Comparison of ENCODE assay signal across 25 cellular contexts in the genomic region with DNA sequence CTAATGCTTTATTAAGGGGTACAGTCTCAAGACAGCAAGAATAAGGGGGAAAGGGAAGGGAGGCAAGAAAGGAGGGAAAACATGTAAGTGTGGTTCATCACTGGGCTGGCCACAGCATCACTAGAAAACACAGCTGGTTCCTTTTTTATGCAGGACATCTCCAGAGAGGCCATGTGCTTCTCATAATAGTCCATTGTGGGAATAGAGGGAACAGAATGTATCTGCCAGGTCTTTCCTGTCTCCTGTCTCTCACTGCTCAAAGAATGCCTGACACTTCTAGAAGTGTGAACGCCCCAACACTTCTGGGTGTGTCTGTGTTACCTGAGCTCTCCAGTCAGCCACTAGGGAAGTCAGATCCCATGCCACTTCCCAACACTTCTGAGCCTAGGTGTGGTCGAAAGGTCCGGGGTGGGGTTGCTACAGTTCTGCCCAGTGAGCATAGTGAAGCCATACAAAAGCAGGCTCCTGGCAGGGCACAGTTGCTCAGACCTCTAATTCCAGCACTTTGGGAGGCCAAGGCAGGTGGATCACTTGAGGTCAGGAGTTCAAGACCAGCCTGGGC.
DNase-seq lines count a peak whose midpoint lies in the region; ATAC-seq, FAIRE-seq and TF ChIP-seq lines count a peak whose summit lies in the region.
"Had no signal": no experiment of that assay in that cellular context is flagged by ENCODE, and none has a peak within 500 bp of the region (broad histone marks: within the 10 kb centered on the region; RNA-seq: fewer than 3 reads in every experiment).

No MANE protein-coding gene starts in this region.

- peak overlapping the region; percentile 49 for H3K14ac ChIP-seq in trophoblast cell (ENCODE audit: low read length)

- peak overlapping the region; percentile 21 for H2BK5ac ChIP-seq in trophoblast cell (ENCODE audit: low read depth, low read length, poor library complexity)

- peak overlapping the region; percentile 16 for H4K12ac ChIP-seq in trophoblast cell (ENCODE audit: low read depth, low read length)

- peak overlapping the region; percentile 74 for H2BK120ac ChIP-seq in trophoblast cell (ENCODE audit: insufficient read depth, low read length, poor library complexity)

- TF ChIP-seq CTCF in breast epithelium (IDR thresholded peaks at IDR 0.05) (no peak), mammary epithelial cell (conservative IDR thresholded peaks at IDR 0.05 in 1 of 2, IDR thresholded peaks at IDR 0.05 in 1 of 2; ENCODE audit: extremely low read depth in 1 of 2, insufficient read depth in 1 of 2, low read depth in 1 of 2, low read length in 2 of 2) (no peak), type B pancreatic cell (conservative IDR thresholded peaks at IDR 0.05) (no peak), PC-9 (conservative IDR thresholded peaks at IDR 0.05) (no peak)

- H2AFZ ChIP-seq in mammary epithelial cell (ENCODE audit: low read depth, low read length) (no peak overlapping the region), trophoblast cell (ENCODE audit: insufficient read depth, low read length, poor library complexity) (no peak overlapping the region), PC-9 (no peak overlapping the region)

- H3K36me3 ChIP-seq in breast epithelium (no peaks in the 10 kb centered on the region), mammary epithelial cell (ENCODE audit: insufficient read depth, low read length) (no peaks in the 10 kb centered on the region), trophoblast cell (ENCODE audit: control insufficient read depth in 1 of 2, insufficient read depth in 2 of 2, low read length in 2 of 2) (no peaks in the 10 kb centered on the region), PC-9 (ENCODE audit: low read depth) (no peaks in the 10 kb centered on the region)
- H3K36me3 ChIP-seq: BE2C had no signal

- H3K27me3 ChIP-seq in breast epithelium, result no peaks in the 10 kb centered on the region
- H3K27me3 ChIP-seq in mammary epithelial cell (ENCODE audit: insufficient read depth, low read length), result no peaks in the 10 kb centered on the region
- no peaks in the 10 kb centered on the region for H3K27me3 ChIP-seq in trophoblast cell (ENCODE audit: insufficient read depth, low read length)
- no peaks in the 10 kb centered on the region for H3K27me3 ChIP-seq in PC-9 (ENCODE audit: insufficient read depth, low read depth)
- H3K27me3 ChIP-seq: BE2C had no signal

- H3F3A ChIP-seq in PC-9 (ENCODE audit: insufficient read depth, low read depth), result no peaks in the 10 kb centered on the region

- peak overlapping the region; percentile 79 for H4K91ac ChIP-seq in trophoblast cell (ENCODE audit: low read depth, low read length)

- FAIRE-seq in frontal cortex (lab: Jason Lieb, UNC), result no peak
- FAIRE-seq: GM18507 had no signal

- H3K9me3 ChIP-seq in breast epithelium (no peaks in the 10 kb centered on the region), mammary epithelial cell (replicated peaks; ENCODE audit: insufficient read depth, low read length) (no peaks in the 10 kb centered on the region), trophoblast cell (ENCODE audit: insufficient read depth, low read depth, low read length) (no peaks in the 10 kb centered on the region), PC-9 (ENCODE audit: insufficient read depth, low read depth) (no peaks in the 10 kb centered on the region)
- H3K9me3 ChIP-seq: BE2C had no signal

- peaks cover 6% of the 10 kb centered on the region for H3K9me3 Mint-ChIP-seq in type B pancreatic cell
- H3K9me3 Mint-ChIP-seq in activated naive CD4-positive, alpha-beta T cell treated with anti-CD3 and anti-CD28 coated beads for 36 hours, result no peaks in the 10 kb centered on the region
- H3K9me3 Mint-ChIP-seq: H9, IgD-negative memory B cell had no signal

- no peaks in the 10 kb centered on the region for H3K4me1 ChIP-seq in breast epithelium
- peaks cover 5% of the 10 kb centered on the region for H3K4me1 ChIP-seq in mammary epithelial cell (ENCODE audit: insufficient read depth, low read length)
- H3K4me1 ChIP-seq in trophoblast cell (ENCODE audit: control insufficient read depth in 1 of 2, insufficient read depth in 2 of 2, low read length in 2 of 2), result peaks cover 17 to 22% of the 10 kb centered on the region in 2 experiments
- no peaks in the 10 kb centered on the region for H3K4me1 ChIP-seq in PC-9 (replicated peaks; ENCODE audit: insufficient read depth)
- H3K4me1 ChIP-seq: BE2C had no signal

- peak overlapping the region; percentile 75 for H2BK12ac ChIP-seq in trophoblast cell (ENCODE audit: low read length)

- no TSS peak for BruUV-seq in mammary epithelial cell (replicated peaks; lab: Mats Ljungman, UMichigan)
- no TSS peak for BruUV-seq in PC-9 (replicated peaks; lab: Mats Ljungman, UMichigan)

- H3K23ac ChIP-seq in trophoblast cell (ENCODE audit: low read length), result no peak overlapping the region

- dilution Hi-C loops in mammary epithelial cell (cut with HindIII; ENCODE audit: low sequenced_read_pairs), result no loop called here

- no peaks in the 10 kb centered on the region for H3K36me3 Mint-ChIP-seq in type B pancreatic cell
- no peaks in the 10 kb centered on the region for H3K36me3 Mint-ChIP-seq in activated naive CD4-positive, alpha-beta T cell treated with anti-CD3 and anti-CD28 coated beads for 36 hours (ENCODE audit: low read depth)
- H3K36me3 Mint-ChIP-seq: CD14-positive monocyte had no signal

- no peak overlapping the region for H3K9ac ChIP-seq in mammary epithelial cell (ENCODE audit: insufficient read depth, low read length)
- no peak overlapping the region for H3K9ac ChIP-seq in trophoblast cell (ENCODE audit: low read length)

- H3K4me1 Mint-ChIP-seq in type B pancreatic cell (ENCODE audit: unreplicated experiment), result peaks cover 18% of the 10 kb centered on the region
- no peaks in the 10 kb centered on the region for H3K4me1 Mint-ChIP-seq in activated naive CD4-positive, alpha-beta T cell treated with anti-CD3 and anti-CD28 coated beads for 36 hours (ENCODE audit: low read depth)
- H3K4me1 Mint-ChIP-seq: CD14-positive monocyte had no signal

- DNase-seq in breast epithelium (ENCODE audit: low spot score in 2 of 2) (peak in 1 of 2 donors; percentile 29), mammary epithelial cell (no peak), left colon (no peak), trophoblast cell (no peak), type B pancreatic cell (ENCODE audit: extremely low spot score, unreplicated experiment) (no peak), PC-9 (no peak), frontal cortex (ENCODE audit: low spot score in 2 of 2) (no peak)
- no peak for DNase-seq in activated naive CD4-positive, alpha-beta T cell treated with anti-CD3 and anti-CD28 coated beads for 36 hours
- DNase-seq: BE2C, Calu3, DMS153, H9, NCI-H1048, NCI-H1417, NCI-H1694, NCI-H2029 treated with DMSO at 0.1 percent for 48 hours, NCI-H2227 treated with DMSO at 0.1 percent for 48 hours, NCI-H526 treated with DMSO at 0.1 percent for 48 hours, RPMI8226, SHP77 had no signal

- no peaks in the 10 kb centered on the region for H4K20me1 ChIP-seq in mammary epithelial cell (ENCODE audit: insufficient read depth, low read length)
- no peaks in the 10 kb centered on the region for H4K20me1 ChIP-seq in PC-9 (ENCODE audit: insufficient read depth)

- no peaks in the 10 kb centered on the region for H3K27me3 Mint-ChIP-seq in type B pancreatic cell
- H3K27me3 Mint-ChIP-seq in activated naive CD4-positive, alpha-beta T cell treated with anti-CD3 and anti-CD28 coated beads for 36 hours (ENCODE audit: low read depth), result no peaks in the 10 kb centered on the region

- no peak overlapping the region for H3K4me3 Mint-ChIP-seq in type B pancreatic cell
- H3K4me3 Mint-ChIP-seq in activated naive CD4-positive, alpha-beta T cell treated with anti-CD3 and anti-CD28 coated beads for 36 hours, result no peak overlapping the region
- H3K4me3 Mint-ChIP-seq: CD14-positive monocyte, H9 had no signal

- H3K79me2 ChIP-seq in mammary epithelial cell (ENCODE audit: insufficient read depth, low read length) (no peaks in the 10 kb centered on the region), trophoblast cell (ENCODE audit: control insufficient read depth, insufficient read depth, low read length, poor library complexity) (no peaks in the 10 kb centered on the region), PC-9 (ENCODE audit: low read depth) (no peaks in the 10 kb centered on the region)

- 80% methylated on average over 3 of the region's 3 CpGs for WGBS in mammary epithelial cell (ENCODE audit: low coverage, missing lambda C conversion rate)
- WGBS in trophoblast cell (ENCODE audit: extremely low coverage, insufficient coverage, insufficient read length), result no CpG with 5 or more reads among the region's 3 CpGs

- H3K27ac Mint-ChIP-seq in type B pancreatic cell, result peak overlapping the region; percentile 90
- no peak overlapping the region for H3K27ac Mint-ChIP-seq in activated naive CD4-positive, alpha-beta T cell treated with anti-CD3 and anti-CD28 coated beads for 36 hours
- H3K27ac Mint-ChIP-seq: H9, IgD-negative memory B cell had no signal

- intact Hi-C loops in breast epithelium (cut with DNase I; ENCODE audit: low total_unique reads), result loop anchor here (5.0 kb wide), 1 partner anchor 536 kb away; no protein-coding TSS in a partner anchor
- intact Hi-C loops in mammary epithelial cell (cut with micrococcal nuclease), result no loop called here
- intact Hi-C loops in left colon (cut with DNase I, micrococcal nuclease), result no loop called here
- intact Hi-C loops in PC-9 (cut with micrococcal nuclease; ENCODE audit: unreplicated experiment), result no loop called here
- intact Hi-C loops in activated naive CD4-positive, alpha-beta T cell treated with anti-CD3 and anti-CD28 coated beads for 36 hours (cut with micrococcal nuclease), result no loop called here

- no peak for TF ChIP-seq POLR2A in breast epithelium (IDR thresholded peaks at IDR 0.05)

- peak overlapping the region; percentile 62 for H4K8ac ChIP-seq in trophoblast cell (ENCODE audit: low read depth, low read length)

- in situ Hi-C loops in mammary epithelial cell (cut with MboI; ENCODE audit: low sequenced_read_pairs in 2 of 2), result no loop called here

- H3K79me1 ChIP-seq in trophoblast cell (ENCODE audit: low read length), result peaks cover 19% of the 10 kb centered on the region

- POLR2A ChIA-PET in PC-9 (lab: Charles Lee; ENCODE audit: unreplicated experiment), result no interaction called here

- H2AK5ac ChIP-seq in trophoblast cell (ENCODE audit: low read length), result peak overlapping the region; percentile 44

- peak overlapping the region; percentile 15 for H3K4ac ChIP-seq in trophoblast cell (ENCODE audit: low read depth, low read length)

- peak; percentile 62 for ATAC-seq in left colon

- H3K4me2 ChIP-seq in mammary epithelial cell (ENCODE audit: insufficient read depth, low read depth, low read length), result no peak overlapping the region
- H3K4me2 ChIP-seq in trophoblast cell (ENCODE audit: low read length), result no peak overlapping the region
- no peak overlapping the region for H3K4me2 ChIP-seq in PC-9

- H3K18ac ChIP-seq in trophoblast cell (ENCODE audit: low read length), result peak overlapping the region; percentile 74

- H3K27ac ChIP-seq in breast epithelium, result peak overlapping the region; percentile 65 to 93
- H3K27ac ChIP-seq in mammary epithelial cell (ENCODE audit: insufficient read depth, low read depth, low read length), result no peak overlapping the region
- H3K27ac ChIP-seq in trophoblast cell (ENCODE audit: low read depth, low read length), result peak overlapping the region; percentile 75
- no peak overlapping the region for H3K27ac ChIP-seq in PC-9
- H3K27ac ChIP-seq: 22Rv1, HL-60 had no signal

- H3K4me3 ChIP-seq in breast epithelium (no peak overlapping the region), mammary epithelial cell (replicated peaks in 1 of 3; ENCODE audit: insufficient read depth in 1 of 3, low read depth in 2 of 3, low read length in 3 of 3) (no peak overlapping the region), trophoblast cell (ENCODE audit: low read depth, low read length) (no peak overlapping the region), PC-9 (no peak overlapping the region)

- H3K9me2 ChIP-seq in PC-9 (ENCODE audit: insufficient read depth), result peaks cover 4% of the 10 kb centered on the region; the same call in 1 of the 2 replicates

- CTCF ChIA-PET in mammary epithelial cell (lab: Charles Lee; ENCODE audit: low non-redundant PET) (no interaction called here), PC-9 (lab: Charles Lee) (no interaction called here)
- CTCF ChIA-PET in activated naive CD4-positive, alpha-beta T cell treated with anti-CD3 and anti-CD28 coated beads for 36 hours (lab: Charles Lee), result no interaction called here

Comparison
In these comparisons a context has a peak if more than half of its experiments do, and no peak if none do; other contexts are left out.
1. H3K27ac ChIP-seq: peak in breast epithelium (2 of 2) and trophoblast cell (single experiment); none in mammary epithelial cell (single experiment) and PC-9 (single experiment).